In genomic region chr1:63615809-63616420, GRCh38 we compare ENCODE assay signal across 8 cellular contexts. TPM values are rescaled to one million over a fixed set of nuclear protein-coding genes. Genes with fewer than 3 reads are reported as not detected.
DNase-seq lines count a peak whose midpoint lies in the region; ATAC-seq and TF ChIP-seq lines count a peak whose summit lies in the region.

No MANE protein-coding gene starts in this region.

- DNase-seq in COLO668 (lab: John Stamatoyannopoulos, UW; ENCODE audit: unreplicated experiment), result peak; percentile 73
- peak; percentile 57 for DNase-seq in GM20000 (ENCODE audit: low spot score)
- peak; percentile 73 for DNase-seq in M059J (ENCODE audit: low read depth)
- peak; percentile 82 for DNase-seq in SK-MEL-5 (ENCODE audit: low read depth, low spot score)
- DNase-seq in activated naive CD4-positive, alpha-beta T cell treated with anti-CD3 and anti-CD28 coated beads for 36 hours, result peak; percentile 58
- peak; percentile 58 for DNase-seq in glomerular endothelial cell (ENCODE audit: extremely low read depth, low read depth, low spot score)
- DNase-seq in psoas muscle, result peak; percentile 26 to 54

- no peak overlapping the region for H3K4me3 ChIP-seq in psoas muscle

- CTCF ChIA-PET in activated naive CD4-positive, alpha-beta T cell treated with anti-CD3 and anti-CD28 coated beads for 36 hours (lab: Charles Lee), result interaction anchor here (0.7 to 1.8 kb wide), 5 partner anchors 48 to 631 kb away, joined by 3 to 7 read pairs (median 5); no protein-coding TSS in a partner anchor

- peak overlapping the region; percentile 81 for H3K27ac ChIP-seq in psoas muscle

- H3K27me3 ChIP-seq in psoas muscle (ENCODE audit: insufficient read depth in 3 of 3, low read length in 2 of 3), result no peaks in the 10 kb centered on the region

- H3K27ac Mint-ChIP-seq in activated naive CD4-positive, alpha-beta T cell treated with anti-CD3 and anti-CD28 coated beads for 36 hours, result no peak overlapping the region

- no peaks in the 10 kb centered on the region for H3K36me3 ChIP-seq in psoas muscle (ENCODE audit: insufficient read depth in 1 of 2, low read depth in 1 of 2)

- H3K9me3 Mint-ChIP-seq in activated naive CD4-positive, alpha-beta T cell treated with anti-CD3 and anti-CD28 coated beads for 36 hours, result no peaks in the 10 kb centered on the region

- H3K4me3 Mint-ChIP-seq in activated naive CD4-positive, alpha-beta T cell treated with anti-CD3 and anti-CD28 coated beads for 36 hours, result no peak overlapping the region

- H3K36me3 Mint-ChIP-seq in activated naive CD4-positive, alpha-beta T cell treated with anti-CD3 and anti-CD28 coated beads for 36 hours (ENCODE audit: low read depth), result no peaks in the 10 kb centered on the region

- 10 to 21% (median 15%) methylated on average over 5 of the region's 5 CpGs for WGBS in psoas muscle, 3 donors

- TF ChIP-seq CTCF in GM20000 (IDR thresholded peaks at IDR 0.05; ENCODE audit: extremely low read depth, missing control alignments) (peak; percentile 49), psoas muscle (IDR thresholded peaks at IDR 0.05) (peak; percentile 85)

- H3K4me1 ChIP-seq in psoas muscle, result peaks cover 77% of the 10 kb centered on the region

- intact Hi-C loops in activated naive CD4-positive, alpha-beta T cell treated with anti-CD3 and anti-CD28 coated beads for 36 hours (cut with micrococcal nuclease), result loop anchor here (1.0 to 5.0 kb wide), 6 partner anchors 23 to 630 kb away; partner anchors contain the start of genes PGM1 and ROR1
- intact Hi-C loops in psoas muscle (cut with DNase I), result loop anchor here (2.0 to 5.0 kb wide), 4 partner anchors 66 to 629 kb away; no protein-coding TSS in a partner anchor

- H3K4me1 Mint-ChIP-seq in activated naive CD4-positive, alpha-beta T cell treated with anti-CD3 and anti-CD28 coated beads for 36 hours (ENCODE audit: low read depth), result peaks cover 4% of the 10 kb centered on the region

- in situ Hi-C loops in SK-MEL-5 (cut with HindIII; ENCODE audit: low pct_unique_long_range_greater_than_20kb, low sequenced_read_pairs), result no loop called here

- no peaks in the 10 kb centered on the region for H3K27me3 Mint-ChIP-seq in activated naive CD4-positive, alpha-beta T cell treated with anti-CD3 and anti-CD28 coated beads for 36 hours (ENCODE audit: low read depth)

- ATAC-seq in psoas muscle (peak; percentile 61 to 74 (median 68)), HG03135 (IDR thresholded peaks at IDR 0.05; ENCODE audit: unreplicated experiment) (no peak)

- no peaks in the 10 kb centered on the region for H3K9me3 ChIP-seq in psoas muscle

RNA-seq across cellular contexts. Expression of gene PGM1, which starts 22.7 kb away (rescaled TPM):
- total RNA-seq in M059J (2014; rRNA removed; shearing (Covaris generic)), result 101 and 119 TPM in 2 replicates
- total RNA-seq in SK-MEL-5 (2014; rRNA removed; shearing (Covaris generic)), result 79.5 and 79.8 TPM in 2 replicates
- 64.9 and 71.8 TPM in 2 replicates for polyA plus RNA-seq in SK-MEL-5 (2015; cell fraction: cytosol; rRNA removed)
- polyA plus RNA-seq in SK-MEL-5 (2015; cell fraction: nucleus; rRNA removed), result 20.0 and 22.5 TPM in 2 replicates
- 10 to 100 TPM; 25.3 to 27.5 TPM for total RNA-seq in activated naive CD4-positive, alpha-beta T cell treated with anti-CD3 and anti-CD28 coated beads for 36 hours
- total RNA-seq in glomerular endothelial cell (29.2 and 30.8 TPM in 2 replicates), psoas muscle (100 to 1,000 TPM; 327 to 543 (median 456) TPM)
- polyA plus RNA-seq in psoas muscle, result 100 to 1,000 TPM in 2 of 3 donors, 10 to 100 TPM in 1; 59.6 to 364 (median 305) TPM
